15 cellular contexts compared by ENCODE assay signal in the genomic region with DNA sequence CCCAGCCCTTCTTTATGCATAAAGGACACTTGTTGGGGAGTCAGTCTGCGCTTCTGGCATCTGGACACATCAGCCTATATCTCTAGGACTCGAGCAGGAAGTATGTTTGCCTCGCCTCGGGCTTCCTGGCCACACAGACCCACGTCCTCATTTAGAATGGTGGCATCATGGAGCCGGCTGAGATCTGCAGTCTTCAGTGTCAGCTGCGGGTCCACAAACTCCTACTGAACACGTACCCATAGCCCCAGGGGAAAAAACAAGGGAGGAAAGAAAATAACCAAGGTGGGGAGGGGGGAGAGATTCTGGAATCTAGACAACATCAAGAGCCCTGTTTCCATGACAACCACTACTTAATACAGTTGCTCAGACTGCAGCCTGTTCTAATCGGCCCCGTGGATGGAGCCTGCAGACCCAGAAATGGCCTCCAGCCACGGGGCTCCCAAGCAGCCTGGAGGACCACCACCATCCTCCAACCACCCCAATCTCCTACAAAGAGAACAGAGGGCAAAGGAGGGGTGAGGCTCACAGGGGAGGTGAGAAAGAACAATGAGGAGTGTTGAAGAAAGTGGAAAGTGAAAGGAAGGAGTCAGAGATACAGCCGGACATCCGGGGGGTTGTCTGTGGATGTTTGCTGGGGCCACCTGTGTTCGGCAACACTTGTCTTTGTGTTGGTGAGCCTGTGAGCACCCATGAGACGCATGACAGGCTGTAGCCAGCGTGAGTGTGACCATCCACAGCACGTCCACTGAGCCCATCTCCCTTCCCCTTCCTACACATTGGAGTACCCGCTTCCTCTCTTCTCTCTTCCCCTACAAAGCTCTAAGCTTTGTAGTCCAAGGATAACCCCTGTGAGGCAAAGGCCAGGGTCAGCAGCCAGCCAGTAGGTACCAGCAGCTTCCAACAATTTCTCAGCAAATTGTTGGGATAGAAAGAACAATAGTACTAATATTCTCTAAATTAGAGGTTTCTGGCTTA.
A peak's percentile ranks its signal among the peaks of the same experiment; 100 is the strongest.
DNase-seq lines count a peak whose midpoint lies in the region; ATAC-seq and TF ChIP-seq lines count a peak whose summit lies in the region.
"Had no signal": no experiment of that assay in that cellular context is flagged by ENCODE, and none has a peak within 500 bp of the region (broad histone marks: within the 10 kb centered on the region; RNA-seq: fewer than 3 reads in every experiment).

No MANE protein-coding gene starts in this region.

- no peak overlapping the region for H2BK5ac ChIP-seq in mesenchymal stem cell (ENCODE audit: low read depth, low read length, poor library complexity, severe bottlenecking)

- H3K4me1 ChIP-seq in mesenchymal stem cell (ENCODE audit: control insufficient read depth, insufficient read depth, low read depth, low read length): no peaks in the 10 kb centered on the region

- peak overlapping the region in 1 of 2 experiments; percentile 14 for H3K18ac ChIP-seq in mesenchymal stem cell (ENCODE audit: low read depth in 1 of 2, low read length in 2 of 2)

- DNase-seq in NCI-H82 (lab: John Stamatoyannopoulos, UW) (peak; percentile 2), NCI-H82 treated with DMSO at 0.1 percent for 48 hours (lab: John Stamatoyannopoulos, UW; ENCODE audit: unreplicated experiment) (no peak), GM12865 (ENCODE audit: low read depth) (peak; percentile 20), mesenchymal stem cell (no peak), SW480 (ENCODE audit: low spot score) (no peak), GM13976 (ENCODE audit: low spot score) (no peak), C1 segment of cervical spinal cord (lab: John Stamatoyannopoulos, UW) (no peak)
- peak; percentile 49 for DNase-seq in activated CD8-positive, alpha-beta T cell treated with anti-CD3 and anti-CD28 coated beads, Interleukin-2, amount 10 ng/mL, durations not matched to agents 7 days and 5 days
- DNase-seq: effector CD8-positive, alpha-beta T cell; hippocampal formation; mammary epithelial cell; NCI-H187; Peyer's patch had no signal

- H3K27ac Mint-ChIP-seq in activated CD8-positive, alpha-beta T cell treated with anti-CD3 and anti-CD28 coated beads, Interleukin-2, amount 10 ng/mL, durations not matched to agents 7 days and 5 days: peak overlapping the region; percentile 89
- H3K27ac Mint-ChIP-seq: progenitor cell of endocrine pancreas had no signal

- H2BK12ac ChIP-seq in mesenchymal stem cell (ENCODE audit: low read length in 2 of 2): peak overlapping the region; percentile 11 to 38

- in situ Hi-C loops in GM13976 (cut with MboI; ENCODE audit: low sequenced_read_pairs, unreplicated experiment): no loop called here

- H3K27me3 Mint-ChIP-seq in activated CD8-positive, alpha-beta T cell treated with anti-CD3 and anti-CD28 coated beads, Interleukin-2, amount 10 ng/mL, durations not matched to agents 7 days and 5 days (ENCODE audit: low read depth): no peaks in the 10 kb centered on the region

- no peak overlapping the region for H3K4ac ChIP-seq in mesenchymal stem cell (ENCODE audit: low read depth in 1 of 2, low read length in 2 of 2)

- no peak overlapping the region for H4K91ac ChIP-seq in mesenchymal stem cell (ENCODE audit: low read length)

- H3K27me3 ChIP-seq in mesenchymal stem cell (ENCODE audit: control insufficient read depth in 1 of 2, insufficient read depth in 1 of 2, low read length in 2 of 2): no peaks in the 10 kb centered on the region
- H3K27me3 ChIP-seq: Peyer's patch had no signal

- H2AK5ac ChIP-seq in mesenchymal stem cell (ENCODE audit: low read length, severe bottlenecking): no peak overlapping the region

- peaks cover 46% of the 10 kb centered on the region for H3K36me3 Mint-ChIP-seq in activated CD8-positive, alpha-beta T cell treated with anti-CD3 and anti-CD28 coated beads, Interleukin-2, amount 10 ng/mL, durations not matched to agents 7 days and 5 days (ENCODE audit: low read depth)

- POLR2A ChIA-PET in activated CD8-positive, alpha-beta T cell treated with anti-CD3 and anti-CD28 coated beads, Interleukin-2, amount 10 ng/mL, durations not matched to agents 7 days and 5 days (lab: Charles Lee): interaction anchor here (0.6 to 0.8 kb wide), 2 partner anchors 11 to 1459 kb away, joined by 3 read pairs; no protein-coding TSS in a partner anchor

- no peak overlapping the region for H2BK120ac ChIP-seq in mesenchymal stem cell (ENCODE audit: low read depth, low read length)

- no peak overlapping the region for H3K14ac ChIP-seq in mesenchymal stem cell (ENCODE audit: low read length in 2 of 2)

- H3K27ac ChIP-seq in mesenchymal stem cell (ENCODE audit: low read length, poor library complexity, severe bottlenecking): no peak overlapping the region
- H3K27ac ChIP-seq: Peyer's patch, suprapubic skin had no signal

- H3K9me3 ChIP-seq in mesenchymal stem cell (ENCODE audit: control insufficient read depth, low read length): no peaks in the 10 kb centered on the region
- H3K9me3 ChIP-seq: Peyer's patch, suprapubic skin had no signal

- TF ChIP-seq CTCF in GM12865 (IDR thresholded peaks at IDR 0.05; ENCODE audit: insufficient read depth, low read depth, low read length, missing control alignments) (no peak), GM13976 (IDR thresholded peaks at IDR 0.05; ENCODE audit: borderline replicate concordance, control extremely low read depth, extremely low read depth, insufficient read depth, missing control alignments) (no peak)

- H4K8ac ChIP-seq in mesenchymal stem cell (ENCODE audit: low read length): no peak overlapping the region

- no peaks in the 10 kb centered on the region for H3K36me3 ChIP-seq in mesenchymal stem cell (ENCODE audit: control insufficient read depth in 1 of 2, insufficient read depth in 2 of 2, low read depth in 1 of 2, low read length in 2 of 2)
- H3K36me3 ChIP-seq: Peyer's patch, suprapubic skin had no signal

- H3K4me3 ChIP-seq in GM12865 (ENCODE audit: low read depth, low read length) (peak overlapping the region; percentile 36), mesenchymal stem cell (ENCODE audit: insufficient read depth in 1 of 2, low read depth in 1 of 2, low read length in 2 of 2) (peak overlapping the region in 1 of 2 experiments; percentile 20)
- H3K4me3 ChIP-seq: Peyer's patch, suprapubic skin had no signal

- no peak overlapping the region for H2BK15ac ChIP-seq in mesenchymal stem cell (ENCODE audit: low read depth, poor library complexity, severe bottlenecking)

- ATAC-seq in activated CD8-positive, alpha-beta T cell treated with anti-CD3 and anti-CD28 coated beads, Interleukin-2, amount 10 ng/mL, durations not matched to agents 7 days and 5 days: no peak

- peak overlapping the region; percentile 45 for H3K4me3 Mint-ChIP-seq in activated CD8-positive, alpha-beta T cell treated with anti-CD3 and anti-CD28 coated beads, Interleukin-2, amount 10 ng/mL, durations not matched to agents 7 days and 5 days

- H2AFZ ChIP-seq in mesenchymal stem cell (ENCODE audit: low read depth, low read length): no peak overlapping the region

- no peak overlapping the region for H3K9ac ChIP-seq in mesenchymal stem cell (ENCODE audit: low read length)

- no peak overlapping the region for H3K23ac ChIP-seq in mesenchymal stem cell (ENCODE audit: low read length in 2 of 2)

- 89% methylated on average over 16 of the region's 18 CpGs for WGBS in mesenchymal stem cell

- H3K4me2 ChIP-seq in mesenchymal stem cell (ENCODE audit: low read length, poor library complexity, severe bottlenecking): no peak overlapping the region

- CTCF ChIA-PET in activated CD8-positive, alpha-beta T cell treated with anti-CD3 and anti-CD28 coated beads, Interleukin-2, amount 10 ng/mL, durations not matched to agents 7 days and 5 days (lab: Charles Lee): interaction anchor here (0.7 to 3.2 kb wide), 6 partner anchors 12 to 145 kb away, joined by 3 to 7 read pairs (median 4); no protein-coding TSS in a partner anchor

- no peaks in the 10 kb centered on the region for H3K9me3 Mint-ChIP-seq in activated CD8-positive, alpha-beta T cell treated with anti-CD3 and anti-CD28 coated beads, Interleukin-2, amount 10 ng/mL, durations not matched to agents 7 days and 5 days (ENCODE audit: insufficient read depth)

- H3K79me1 ChIP-seq in mesenchymal stem cell (replicated peaks; ENCODE audit: low read length, poor library complexity, severe bottlenecking): no peaks in the 10 kb centered on the region

- peaks cover 100% of the 10 kb centered on the region for H3K4me1 Mint-ChIP-seq in activated CD8-positive, alpha-beta T cell treated with anti-CD3 and anti-CD28 coated beads, Interleukin-2, amount 10 ng/mL, durations not matched to agents 7 days and 5 days (ENCODE audit: low read depth)

Comparison
In these comparisons a context has a peak if more than half of its experiments do, and no peak if none do; other contexts are left out.
1. DNase-seq: peak in NCI-H82 (single experiment), GM12865 (single experiment) and activated CD8-positive, alpha-beta T cell treated with anti-CD3 and anti-CD28 coated beads, Interleukin-2, amount 10 ng/mL, durations not matched to agents 7 days and 5 days (single experiment); none in NCI-H82 treated with DMSO at 0.1 percent for 48 hours (single experiment), mesenchymal stem cell (single experiment), SW480 (single experiment), GM13976 (single experiment) and C1 segment of cervical spinal cord (0 of 14).